ENCODE assay signal across 21 cellular contexts in genomic region chr1:225021037-225021436, GRCh38.
A peak's percentile ranks its signal among the peaks of the same experiment; 100 is the strongest.
DNase-seq lines count a peak whose midpoint lies in the region; ATAC-seq and TF ChIP-seq lines count a peak whose summit lies in the region.
"Had no signal": no experiment of that assay in that cellular context is flagged by ENCODE, and none has a peak within 500 bp of the region (broad histone marks: within the 10 kb centered on the region; RNA-seq: fewer than 3 reads in every experiment).

No MANE protein-coding gene starts in this region.

- H3K4me1 ChIP-seq in right cardiac atrium (ENCODE audit: control insufficient read depth, insufficient read depth, low read length): no peaks in the 10 kb centered on the region
- H3K4me1 ChIP-seq in osteoblast (ENCODE audit: insufficient read depth, low read length): no peaks in the 10 kb centered on the region
- H3K4me1 ChIP-seq: A549 had no signal

- no peak overlapping the region for H3K27ac ChIP-seq in right cardiac atrium (ENCODE audit: low read length)
- H3K27ac ChIP-seq in osteoblast (ENCODE audit: low read depth, low read length): no peak overlapping the region
- H3K27ac ChIP-seq: A549 had no signal

- no peaks in the 10 kb centered on the region for H4K20me1 ChIP-seq in osteoblast (ENCODE audit: insufficient read depth, low read length)

- no peak overlapping the region for H3K4me2 ChIP-seq in osteoblast (ENCODE audit: insufficient read depth, low read length)
- H3K4me2 ChIP-seq: A549, GM23338 had no signal

- DNase-seq in Right ventricle myocardium superior (no peak), right cardiac atrium (no peak), astrocyte of the hippocampus (ENCODE audit: low read depth, low spot score) (peak; percentile 18), fibroblast of pulmonary artery (ENCODE audit: low read depth) (peak; percentile 3), osteoblast (ENCODE audit: insufficient read length, low spot score, missing footprints) (peak; percentile 19), GM10266 (ENCODE audit: extremely low spot score) (no peak)
- DNase-seq: 8988T; ACHN; AML-193; C1 segment of cervical spinal cord; Calu3; CD4-positive, alpha-beta memory T cell; COR-L47; DMS53; DMS79 treated with DMSO at 0.1 percent for 48 hours; GF-D8; H9 had no signal

- intact Hi-C loops in Right ventricle myocardium superior (cut with DNase I): no loop called here
- intact Hi-C loops in right cardiac atrium (cut with DNase I): no loop called here

- no peak overlapping the region for H2AFZ ChIP-seq in osteoblast (ENCODE audit: low read length)
- H2AFZ ChIP-seq: GM23338 had no signal

- H3K36me3 ChIP-seq in osteoblast (ENCODE audit: insufficient read depth, low read length): no peaks in the 10 kb centered on the region

- H3K4me3 ChIP-seq in right cardiac atrium (ENCODE audit: low read length): no peak overlapping the region
- H3K4me3 ChIP-seq in fibroblast of pulmonary artery (replicated peaks; ENCODE audit: low read depth, low read length): no peak overlapping the region
- H3K4me3 ChIP-seq in osteoblast (ENCODE audit: insufficient read depth, low read length): no peak overlapping the region
- H3K4me3 ChIP-seq: A549, GM23338 had no signal

- H3K27me3 ChIP-seq in right cardiac atrium (ENCODE audit: control insufficient read depth, insufficient read depth): no peaks in the 10 kb centered on the region
- no peaks in the 10 kb centered on the region for H3K27me3 ChIP-seq in osteoblast (ENCODE audit: insufficient read depth, low read length)

- H3K9me3 ChIP-seq in right cardiac atrium (ENCODE audit: control insufficient read depth, low read length) (no peaks in the 10 kb centered on the region), osteoblast (ENCODE audit: low read depth, low read length) (no peaks in the 10 kb centered on the region)

- TF ChIP-seq CTCF in fibroblast of pulmonary artery (IDR thresholded peaks at IDR 0.05; ENCODE audit: low read length, missing control alignments) (no peak), osteoblast (IDR thresholded peaks at IDR 0.05; ENCODE audit: extremely low read depth, low read depth, low read length) (no peak), GM10266 (IDR thresholded peaks at IDR 0.05; ENCODE audit: control insufficient read depth, insufficient read depth, low read depth, missing control alignments) (no peak)

- no peaks in the 10 kb centered on the region for H3K79me2 ChIP-seq in osteoblast (ENCODE audit: insufficient read depth, low read length)

- ATAC-seq in Right ventricle myocardium superior (ENCODE audit: poor library complexity) (peak; percentile 57), right cardiac atrium (no peak), HG02885 (IDR thresholded peaks at IDR 0.05; ENCODE audit: poor library complexity, unreplicated experiment) (no peak)
- ATAC-seq: A549, GM23338, HCT116 had no signal

Comparison
In these comparisons a context has a peak if more than half of its experiments do, and no peak if none do; other contexts are left out.
1. DNase-seq: peak in astrocyte of the hippocampus (single experiment), fibroblast of pulmonary artery (single experiment) and osteoblast (single experiment); none in Right ventricle myocardium superior (single experiment), right cardiac atrium (0 of 3) and GM10266 (single experiment).